ENCODE assay signal across 15 cellular contexts in the genomic region with DNA sequence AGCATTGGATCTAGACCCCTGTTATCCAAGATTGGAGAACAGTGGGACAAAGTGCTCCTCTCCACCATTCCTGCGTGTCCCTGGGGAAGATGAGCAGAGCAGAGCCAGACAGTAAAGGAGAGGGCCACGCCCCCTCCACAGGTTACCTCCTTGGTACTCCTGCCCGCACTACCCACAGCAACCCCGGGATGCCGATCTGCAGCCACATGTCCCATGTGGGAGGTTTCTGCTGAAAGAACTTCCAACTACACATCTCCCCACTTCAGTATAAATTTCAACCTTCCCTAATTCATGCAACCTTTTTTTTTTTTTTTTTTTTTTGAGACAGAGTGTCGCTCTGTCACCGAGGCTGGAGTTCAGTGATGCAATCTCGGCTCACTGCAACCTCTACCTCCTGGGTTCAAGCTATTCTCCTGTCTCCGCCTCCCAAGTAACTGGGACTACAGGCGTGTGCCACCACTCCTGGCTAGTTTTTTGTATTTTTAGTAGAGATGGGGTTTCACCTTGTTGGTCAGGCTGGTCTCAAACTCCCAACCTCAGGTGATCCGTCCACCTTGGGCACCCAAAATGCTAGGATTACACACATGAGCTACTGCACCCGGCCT. TPM values are rescaled to one million over a fixed set of nuclear protein-coding genes. Genes with fewer than 3 reads are reported as not detected.
DNase-seq lines count a peak whose midpoint lies in the region; ATAC-seq, FAIRE-seq and TF ChIP-seq lines count a peak whose summit lies in the region.
"Had no signal": no experiment of that assay in that cellular context is flagged by ENCODE, and none has a peak within 500 bp of the region (broad histone marks: within the 10 kb centered on the region; RNA-seq: fewer than 3 reads in every experiment).

No MANE protein-coding gene starts in this region.

- TF ChIP-seq POLR2A in A549 (IDR thresholded peaks at IDR 0.05; ENCODE audit: low read length) = no peak

- peak overlapping the region; percentile 86 for H3K4me2 ChIP-seq in A549

- H3K36me3 Mint-ChIP-seq in CD8-positive, alpha-beta T cell = peaks cover 12% of the 10 kb centered on the region
- H3K36me3 Mint-ChIP-seq in T-helper 17 cell (ENCODE audit: low read depth) = no peaks in the 10 kb centered on the region

- no peaks in the 10 kb centered on the region for H3K9me3 ChIP-seq in A549
- H3K9me3 ChIP-seq in CD8-positive, alpha-beta T cell (ENCODE audit: low read length) = no peaks in the 10 kb centered on the region
- no peaks in the 10 kb centered on the region for H3K9me3 ChIP-seq in T-helper 17 cell (ENCODE audit: control insufficient read depth, low read length, poor library complexity, severe bottlenecking)
- H3K9me3 ChIP-seq in effector memory CD4-positive, alpha-beta T cell (ENCODE audit: control insufficient read depth, low read length) = no peaks in the 10 kb centered on the region
- H3K9me3 ChIP-seq: BE2C, SJCRH30 had no signal

- ATAC-seq in A549 (no peak), T-helper 17 cell (no peak)
- no peak for ATAC-seq in CD8-positive, alpha-beta T cell
- ATAC-seq: K562 had no signal

- intact Hi-C loops in CD8-positive, alpha-beta T cell (cut with DNase I, micrococcal nuclease) = loop anchor here (2.0 to 10.0 kb wide), 5 partner anchors 133 to 1775 kb away; a partner anchor contains a TSS

- CTCF ChIA-PET in A549 (lab: Yijun Ruan, JAX) = interaction anchor here (0.6 to 7.8 kb wide), 12 partner anchors 7 to 219 kb away, joined by 4 to 145 read pairs (median 24); a partner anchor contains a TSS
- CTCF ChIA-PET in CD8-positive, alpha-beta T cell (lab: Charles Lee) = interaction anchor here (1.2 to 9.0 kb wide), 10 partner anchors 7 to 132 kb away, joined by 3 to 254 read pairs (median 42); a partner anchor contains a TSS

- H3K36me3 ChIP-seq in CD8-positive, alpha-beta T cell (ENCODE audit: insufficient read depth, low read length) = peaks cover 4% of the 10 kb centered on the region
- no peaks in the 10 kb centered on the region for H3K36me3 ChIP-seq in effector memory CD4-positive, alpha-beta T cell (ENCODE audit: control insufficient read depth, insufficient read depth, low read length)
- H3K36me3 ChIP-seq: BE2C, SJCRH30 had no signal

- FAIRE-seq in A549 (lab: Jason Lieb, UNC) = no peak
- FAIRE-seq: frontal cortex, K562 had no signal

- H3K27me3 Mint-ChIP-seq in CD8-positive, alpha-beta T cell (ENCODE audit: low read depth) = no peaks in the 10 kb centered on the region
- H3K27me3 Mint-ChIP-seq in T-helper 17 cell = no peaks in the 10 kb centered on the region

- H3K27me3 ChIP-seq in CD8-positive, alpha-beta T cell (ENCODE audit: insufficient read depth, low read length) = no peaks in the 10 kb centered on the region
- no peaks in the 10 kb centered on the region for H3K27me3 ChIP-seq in effector memory CD4-positive, alpha-beta T cell (replicated peaks; ENCODE audit: control insufficient read depth, insufficient read depth, low read length, poor library complexity, severe bottlenecking)

- TF ChIP-seq CTCF in A549 (IDR thresholded peaks at IDR 0.05) = no peak
- TF ChIP-seq CTCF in CD8-positive, alpha-beta T cell (IDR thresholded peaks at IDR 0.05) = no peak
- no peak for TF ChIP-seq CTCF in GM20000 (IDR thresholded peaks at IDR 0.05; ENCODE audit: extremely low read depth, missing control alignments)

- H3K27ac Mint-ChIP-seq in CD8-positive, alpha-beta T cell = peak overlapping the region; percentile 93
- H3K27ac Mint-ChIP-seq in T-helper 17 cell = peak overlapping the region; percentile 93

- H3K4me1 ChIP-seq in A549 = peaks cover 38% of the 10 kb centered on the region
- H3K4me1 ChIP-seq in CD8-positive, alpha-beta T cell (ENCODE audit: insufficient read depth, low read length) = peaks cover 68% of the 10 kb centered on the region
- peaks cover 69% of the 10 kb centered on the region for H3K4me1 ChIP-seq in effector memory CD4-positive, alpha-beta T cell (ENCODE audit: control insufficient read depth, insufficient read depth, low read length, poor library complexity, severe bottlenecking)
- H3K4me1 ChIP-seq: BE2C had no signal

- DNase-seq in A549 (ENCODE audit: low read depth in 1 of 2, low spot score in 1 of 2) = no peak
- peak in 2 of 7 experiments; percentile 37 to 44 for DNase-seq in CD8-positive, alpha-beta T cell
- DNase-seq in T-helper 17 cell = peak in 1 of 3 donors; percentile 37
- DNase-seq in effector memory CD4-positive, alpha-beta T cell = no peak
- DNase-seq in hippocampal formation (lab: John Stamatoyannopoulos, UW) = no peak
- no peak for DNase-seq in NCI-H1048 (lab: John Stamatoyannopoulos, UW)
- DNase-seq in stimulated activated CD4-positive, alpha-beta T cell treated with anti-CD3 and anti-CD28 coated beads, Interleukin-2, amount 100 ng/mL, for 48 hours = no peak
- DNase-seq in GM20000 (ENCODE audit: low spot score) = no peak
- DNase-seq: BE2C, NCI-H2081, retina, SJCRH30 had no signal

- peaks cover 74% of the 10 kb centered on the region for H3K4me1 Mint-ChIP-seq in CD8-positive, alpha-beta T cell (ENCODE audit: low read depth)
- H3K4me1 Mint-ChIP-seq in T-helper 17 cell = peaks cover 63% of the 10 kb centered on the region

- no peak overlapping the region for H3K4me3 ChIP-seq in A549
- H3K4me3 ChIP-seq in CD8-positive, alpha-beta T cell (ENCODE audit: low read depth, low read length) = peak overlapping the region; percentile 65
- peak overlapping the region; percentile 74 for H3K4me3 ChIP-seq in effector memory CD4-positive, alpha-beta T cell (ENCODE audit: insufficient read depth, low read depth, low read length, poor library complexity, severe bottlenecking)
- H3K4me3 ChIP-seq: K562 had no signal

- H3K4me3 Mint-ChIP-seq in CD8-positive, alpha-beta T cell = peak overlapping the region; percentile 91
- H3K4me3 Mint-ChIP-seq in T-helper 17 cell = peak overlapping the region; percentile 91

- POLR2A ChIA-PET in A549 (lab: Yijun Ruan, JAX) = no interaction called here
- POLR2A ChIA-PET in CD8-positive, alpha-beta T cell (lab: Charles Lee) = interaction anchor here (1.0 to 4.6 kb wide), 7 partner anchors 7 to 133 kb away, joined by 3 to 67 read pairs (median 22); a partner anchor contains a TSS

- WGBS in A549 (ENCODE audit: missing lambda C conversion rate) = 79% methylated on average over 12 of the region's 12 CpGs

- TF ChIP-seq EP300 in A549 (IDR thresholded peaks at IDR 0.05) = no peak

- peak overlapping the region; percentile 44 to 62; a peak in 4 of 6 replicates for H3K27ac ChIP-seq in A549
- peak overlapping the region; percentile 47 for H3K27ac ChIP-seq in CD8-positive, alpha-beta T cell (ENCODE audit: low read depth, low read length)
- H3K27ac ChIP-seq in effector memory CD4-positive, alpha-beta T cell (ENCODE audit: insufficient read depth, low read length, poor library complexity, severe bottlenecking) = peak overlapping the region; percentile 75
- H3K27ac ChIP-seq: SJCRH30 had no signal

- TF ChIP-seq RAD21 in A549 (conservative IDR thresholded peaks at IDR 0.05 in 1 of 2, IDR thresholded peaks at IDR 0.05 in 1 of 2) = no peak

- H3K9me3 Mint-ChIP-seq in CD8-positive, alpha-beta T cell = no peaks in the 10 kb centered on the region

TF ChIP-seq in A549, 52 proteins besides CTCF, POLR2A, EP300 and RAD21 (continues in another document):
- TF ChIP-seq, protein P1, sequence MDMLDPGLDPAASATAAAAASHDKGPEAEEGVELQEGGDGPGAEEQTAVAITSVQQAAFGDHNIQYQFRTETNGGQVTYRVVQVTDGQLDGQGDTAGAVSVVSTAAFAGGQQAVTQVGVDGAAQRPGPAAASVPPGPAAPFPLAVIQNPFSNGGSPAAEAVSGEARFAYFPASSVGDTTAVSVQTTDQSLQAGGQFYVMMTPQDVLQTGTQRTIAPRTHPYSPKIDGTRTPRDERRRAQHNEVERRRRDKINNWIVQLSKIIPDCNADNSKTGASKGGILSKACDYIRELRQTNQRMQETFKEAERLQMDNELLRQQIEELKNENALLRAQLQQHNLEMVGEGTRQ (IDR thresholded peaks at IDR 0.05) = no peak
- no peak for TF ChIP-seq GATA3 (IDR thresholded peaks at IDR 0.05; ENCODE audit: borderline replicate concordance)
- TF ChIP-seq ZSCAN20 (CRISPR knock-in tag; IDR thresholded peaks at IDR 0.05) = no peak
- no peak for TF ChIP-seq KDM5A (IDR thresholded peaks at IDR 0.05)

RNA-seq across cellular contexts. Expression of a gene that starts 2.3 kb away (rescaled TPM):
- 15.8 and 18.7 TPM in 2 replicates for polyA plus RNA-seq in A549 (2011; rRNA removed)
- polyA plus RNA-seq in A549 (2012; cell fraction: cytosol; rRNA removed) = 1.4 and 2.0 TPM in 2 replicates
- polyA plus RNA-seq in A549 (2012; cell fraction: nucleus; rRNA removed) = 2.5 and 2.9 TPM in 2 replicates
- 1.1 to 2.8 TPM (median 2.4 TPM) in 3 replicates for polyA plus RNA-seq in A549 (2017; fragmentation: RNase III; extraction: RNeasy Plus Mini Kit Qiagen cat#74134 plus additional on column Dnase treatment)
- polyA minus RNA-seq in A549 (2011; rRNA and poly(A)+ RNA removed) = 11.6 and 11.7 TPM in 2 replicates
- total RNA-seq in CD8-positive, alpha-beta T cell = 10 to 100 TPM; 33.7 to 36.0 TPM
- total RNA-seq in T-helper 17 cell = 10 to 100 TPM; 41.4 to 83.3 TPM
- total RNA-seq: kidney epithelial cell had no signal

RNA-seq across cellular contexts. Expression of a gene that starts 9.1 kb away (rescaled TPM):
- 50.2 and 51.5 TPM in 2 replicates for polyA plus RNA-seq in A549 (2011; rRNA removed)
- 42.4 and 49.5 TPM in 2 replicates for polyA plus RNA-seq in A549 (2012; cell fraction: cytosol; rRNA removed)
- 39.5 and 41.7 TPM in 2 replicates for polyA plus RNA-seq in A549 (2012; cell fraction: nucleus; rRNA removed)
- 34.2 to 41.5 TPM (median 40.8 TPM) in 3 replicates for polyA plus RNA-seq in A549 (2017; fragmentation: RNase III; extraction: RNeasy Plus Mini Kit Qiagen cat#74134 plus additional on column Dnase treatment)
- polyA minus RNA-seq in A549 (2011; rRNA and poly(A)+ RNA removed) = 48.8 and 51.2 TPM in 2 replicates
- 10 to 100 TPM; 72.5 to 73.7 TPM for total RNA-seq in CD8-positive, alpha-beta T cell
- 100 to 1,000 TPM; 130 to 132 TPM for total RNA-seq in T-helper 17 cell

RNA-seq across cellular contexts. Expression of a gene that starts 26.6 kb away (rescaled TPM):
- polyA plus RNA-seq in A549 (2011; rRNA removed) (not detected in 2 replicates), A549 (2017; fragmentation: RNase III; extraction: RNeasy Plus Mini Kit Qiagen cat#74134 plus additional on column Dnase treatment) (not detected in 3 replicates)
- polyA plus RNA-seq in A549 (2012; cell fraction: cytosol; rRNA removed) = not detected in 2 replicates
- not detected in 2 replicates for polyA plus RNA-seq in A549 (2012; cell fraction: nucleus; rRNA removed)
- not detected in 2 replicates for polyA minus RNA-seq in A549 (2011; rRNA and poly(A)+ RNA removed)
- total RNA-seq in CD8-positive, alpha-beta T cell = not detected
- 1 to 10 TPM in 1 of 2 donors, under 1 TPM in 1; 0.29 to 1.9 TPM for total RNA-seq in T-helper 17 cell
- total RNA-seq: K562, kidney epithelial cell, SJCRH30 had no signal
- polyA plus RNA-seq: K562 had no signal

RNA-seq across cellular contexts. Expression of a gene that starts 36.8 kb away (rescaled TPM):
- polyA plus RNA-seq in A549 (2011; rRNA removed) (42.9 and 43.4 TPM in 2 replicates), A549 (2017; fragmentation: RNase III; extraction: RNeasy Plus Mini Kit Qiagen cat#74134 plus additional on column Dnase treatment) (63.7 to 74.3 TPM (median 71.4 TPM) in 3 replicates)
- 46.5 and 51.1 TPM in 2 replicates for polyA plus RNA-seq in A549 (2012; cell fraction: cytosol; rRNA removed)
- polyA plus RNA-seq in A549 (2012; cell fraction: nucleus; rRNA removed) = 195 and 238 TPM in 2 replicates
- 48.7 and 56.5 TPM in 2 replicates for polyA minus RNA-seq in A549 (2011; rRNA and poly(A)+ RNA removed)
- total RNA-seq in CD8-positive, alpha-beta T cell = 10 to 100 TPM; 37.9 to 41.1 TPM
- total RNA-seq in T-helper 17 cell = 10 to 100 TPM; 32.3 to 32.8 TPM
